23 cellular contexts compared by ENCODE assay signal in genomic region chr19:30149300-30149699, GRCh38.
"Had no signal": no experiment of that assay in that cellular context is flagged by ENCODE, and none has a peak within 500 bp of the region (broad histone marks: within the 10 kb centered on the region; RNA-seq: fewer than 3 reads in every experiment).

No MANE protein-coding gene starts in this region.

- H3K27me3 Mint-ChIP-seq: dendritic cell treated with granulocyte-macrophage colony-stimulating factor and Interleukin-4, amounts not matched to agents 40 ng/mL and 50 ng/mL, for 4 days; naive B cell had no signal

- H3K9me3 ChIP-seq: esophagus squamous epithelium, gastroesophageal sphincter, sigmoid colon, testis, tibial nerve, upper lobe of right lung, vagina had no signal

- H3K4me3 Mint-ChIP-seq: dendritic cell treated with granulocyte-macrophage colony-stimulating factor and Interleukin-4, amounts not matched to agents 40 ng/mL and 50 ng/mL, for 4 days; effector memory CD8-positive, alpha-beta T cell; nephron; stimulated activated naive B cell treated with anti-CD40 and anti-IgM and Interleukin-4, amounts not matched to agents 10 μg/mL and 1 μg/mL and 100 μg/mL, for 72 hours; stimulated activated naive CD8-positive, alpha-beta T cell treated with anti-CD3 and anti-CD28 coated beads, Interleukin-15, amount 100 ng/mL, for 72 hours had no signal

- H3K36me3 Mint-ChIP-seq: naive B cell; stimulated activated naive B cell treated with anti-CD40 and anti-IgM and Interleukin-4, amounts not matched to agents 10 μg/mL and 1 μg/mL and 100 μg/mL, for 72 hours had no signal

- DNase-seq: effector memory CD8-positive, alpha-beta T cell; esophagus squamous epithelium; foreskin fibroblast; glutamatergic neuron; kidney; left cardiac atrium; left ventricle myocardium superior; mesenchymal stem cell; naive B cell; sigmoid colon; stimulated activated CD4-positive, alpha-beta T cell treated with anti-CD3 and anti-CD28 coated beads, Interleukin-2, amount 100 ng/mL, for 24 hours; stimulated activated CD4-positive, alpha-beta T cell treated with anti-CD3 and anti-CD28 coated beads, Interleukin-4, amount 100 ng/mL, for 4 hours; stimulated activated naive B cell treated with anti-CD40 and anti-IgM and Interleukin-4, amounts not matched to agents 10 μg/mL and 1 μg/mL and 100 μg/mL, for 72 hours; stimulated activated naive CD8-positive, alpha-beta T cell treated with anti-CD3 and anti-CD28 coated beads, Interleukin-15, amount 100 ng/mL, for 72 hours; testis; upper lobe of right lung had no signal

- H3K9me3 Mint-ChIP-seq: dendritic cell treated with granulocyte-macrophage colony-stimulating factor and Interleukin-4, amounts not matched to agents 40 ng/mL and 50 ng/mL, for 4 days; effector memory CD8-positive, alpha-beta T cell; nephron; stimulated activated naive B cell treated with anti-CD40 and anti-IgM and Interleukin-4, amounts not matched to agents 10 μg/mL and 1 μg/mL and 100 μg/mL, for 72 hours; stimulated activated naive CD8-positive, alpha-beta T cell treated with anti-CD3 and anti-CD28 coated beads, Interleukin-15, amount 100 ng/mL, for 72 hours had no signal

- FAIRE-seq: kidney had no signal

- H3K27ac ChIP-seq: esophagus squamous epithelium, gastroesophageal sphincter, sigmoid colon, skin epidermis, testis, tibial nerve, upper lobe of right lung, vagina had no signal

- H3K4me1 ChIP-seq: esophagus squamous epithelium, gastroesophageal sphincter, sigmoid colon, testis, upper lobe of right lung, vagina had no signal

- H3K36me3 ChIP-seq: esophagus squamous epithelium, gastroesophageal sphincter, sigmoid colon, tibial nerve, upper lobe of right lung, vagina had no signal

- H3K27me3 ChIP-seq: esophagus squamous epithelium, testis, tibial nerve, vagina had no signal

- H3K27ac Mint-ChIP-seq: dendritic cell treated with granulocyte-macrophage colony-stimulating factor and Interleukin-4, amounts not matched to agents 40 ng/mL and 50 ng/mL, for 4 days; effector memory CD8-positive, alpha-beta T cell; naive B cell; nephron; stimulated activated naive B cell treated with anti-CD40 and anti-IgM and Interleukin-4, amounts not matched to agents 10 μg/mL and 1 μg/mL and 100 μg/mL, for 72 hours; stimulated activated naive CD8-positive, alpha-beta T cell treated with anti-CD3 and anti-CD28 coated beads, Interleukin-15, amount 100 ng/mL, for 72 hours had no signal

- ATAC-seq: effector memory CD8-positive, alpha-beta T cell; gastroesophageal sphincter; left cardiac atrium; left ventricle myocardium superior; stimulated activated naive B cell treated with anti-CD40 and anti-IgM and Interleukin-4, amounts not matched to agents 10 μg/mL and 1 μg/mL and 100 μg/mL, for 72 hours; stimulated activated naive CD8-positive, alpha-beta T cell treated with anti-CD3 and anti-CD28 coated beads, Interleukin-15, amount 100 ng/mL, for 72 hours; upper lobe of right lung had no signal

- H3K4me3 ChIP-seq: esophagus squamous epithelium, gastroesophageal sphincter, lung, sigmoid colon, skin epidermis, testis, tibial nerve, upper lobe of right lung, vagina had no signal
